Comparison of ENCODE assay signal across 20 cellular contexts in genomic region chr2:48148841-48149240, GRCh38.
"Had no signal": no experiment of that assay in that cellular context is flagged by ENCODE, and none has a peak within 500 bp of the region (broad histone marks: within the 10 kb centered on the region; RNA-seq: fewer than 3 reads in every experiment).

No MANE protein-coding gene starts in this region.

- H3K9me3 ChIP-seq: right atrium auricular region, suprapubic skin had no signal

- DNase-seq: activated CD4-positive, alpha-beta T cell treated with anti-CD3 and anti-CD28 coated beads for 1 hour; activated CD4-positive, alpha-beta T cell treated with anti-CD3 and anti-CD28 coated beads, Interleukin-2, amount 50 U/mL, for 4 hours; activated naive CD4-positive, alpha-beta T cell treated with anti-CD3 and anti-CD28 coated beads for 36 hours; activated naive CD8-positive, alpha-beta T cell treated with anti-CD3 and anti-CD28 coated beads, Interleukin-2, amount 50 U/mL, for 24 hours; endodermal cell; foreskin keratinocyte; glutamatergic neuron; hypothalamus; kidney; left ventricle myocardium superior; mesendoderm; occipital lobe; stimulated activated naive CD8-positive, alpha-beta T cell treated with anti-CD3 and anti-CD28 coated beads, Interleukin-15, Interleukin-2, amounts not matched to agents 100 U/mL and 50 U/mL, for 24 hours had no signal

- H3K27me3 Mint-ChIP-seq: activated T-helper 17 cell treated with anti-CD3 and anti-CD28 coated beads, Interleukin-2, amount 50 U/mL, for 72 hours; type B pancreatic cell had no signal

- H3K36me3 ChIP-seq: right atrium auricular region, suprapubic skin had no signal

- H3K4me3 ChIP-seq: right atrium auricular region, smooth muscle cell, suprapubic skin had no signal

- H3K27ac ChIP-seq: foreskin keratinocyte, right atrium auricular region, suprapubic skin, VCaP had no signal

- H3K4me1 Mint-ChIP-seq: endodermal cell, nephron had no signal

- ATAC-seq: activated naive CD8-positive, alpha-beta T cell treated with anti-CD3 and anti-CD28 coated beads, Interleukin-2, amount 50 U/mL, for 24 hours; activated T-helper 17 cell treated with anti-CD3 and anti-CD28 coated beads, Interleukin-2, amount 50 U/mL, for 72 hours; foreskin keratinocyte; left ventricle myocardium superior; stimulated activated naive CD8-positive, alpha-beta T cell treated with anti-CD3 and anti-CD28 coated beads, Interleukin-15, Interleukin-2, amounts not matched to agents 100 U/mL and 50 U/mL, for 24 hours had no signal

- H3K9me3 Mint-ChIP-seq: activated naive CD4-positive, alpha-beta T cell treated with anti-CD3 and anti-CD28 coated beads for 36 hours; activated naive CD8-positive, alpha-beta T cell treated with anti-CD3 and anti-CD28 coated beads, Interleukin-2, amount 50 U/mL, for 24 hours; activated T-helper 17 cell treated with anti-CD3 and anti-CD28 coated beads, Interleukin-2, amount 50 U/mL, for 72 hours; endodermal cell; nephron; type B pancreatic cell had no signal

- H3K4me2 ChIP-seq: smooth muscle cell had no signal

- H3K4me3 Mint-ChIP-seq: activated naive CD4-positive, alpha-beta T cell treated with anti-CD3 and anti-CD28 coated beads for 36 hours; activated naive CD8-positive, alpha-beta T cell treated with anti-CD3 and anti-CD28 coated beads, Interleukin-2, amount 50 U/mL, for 24 hours; activated T-helper 17 cell treated with anti-CD3 and anti-CD28 coated beads, Interleukin-2, amount 50 U/mL, for 72 hours; endodermal cell; nephron; type B pancreatic cell had no signal

- H3K27me3 ChIP-seq: foreskin keratinocyte, right atrium auricular region, suprapubic skin had no signal

- H3K27ac Mint-ChIP-seq: activated naive CD4-positive, alpha-beta T cell treated with anti-CD3 and anti-CD28 coated beads for 36 hours; activated naive CD8-positive, alpha-beta T cell treated with anti-CD3 and anti-CD28 coated beads, Interleukin-2, amount 50 U/mL, for 24 hours; activated T-helper 17 cell treated with anti-CD3 and anti-CD28 coated beads, Interleukin-2, amount 50 U/mL, for 72 hours; endodermal cell; nephron; type B pancreatic cell had no signal

- H3K36me3 Mint-ChIP-seq: type B pancreatic cell had no signal

- H3K4me1 ChIP-seq: foreskin keratinocyte, right atrium auricular region, suprapubic skin had no signal
